19 cellular contexts compared by ENCODE assay signal in the genomic region with DNA sequence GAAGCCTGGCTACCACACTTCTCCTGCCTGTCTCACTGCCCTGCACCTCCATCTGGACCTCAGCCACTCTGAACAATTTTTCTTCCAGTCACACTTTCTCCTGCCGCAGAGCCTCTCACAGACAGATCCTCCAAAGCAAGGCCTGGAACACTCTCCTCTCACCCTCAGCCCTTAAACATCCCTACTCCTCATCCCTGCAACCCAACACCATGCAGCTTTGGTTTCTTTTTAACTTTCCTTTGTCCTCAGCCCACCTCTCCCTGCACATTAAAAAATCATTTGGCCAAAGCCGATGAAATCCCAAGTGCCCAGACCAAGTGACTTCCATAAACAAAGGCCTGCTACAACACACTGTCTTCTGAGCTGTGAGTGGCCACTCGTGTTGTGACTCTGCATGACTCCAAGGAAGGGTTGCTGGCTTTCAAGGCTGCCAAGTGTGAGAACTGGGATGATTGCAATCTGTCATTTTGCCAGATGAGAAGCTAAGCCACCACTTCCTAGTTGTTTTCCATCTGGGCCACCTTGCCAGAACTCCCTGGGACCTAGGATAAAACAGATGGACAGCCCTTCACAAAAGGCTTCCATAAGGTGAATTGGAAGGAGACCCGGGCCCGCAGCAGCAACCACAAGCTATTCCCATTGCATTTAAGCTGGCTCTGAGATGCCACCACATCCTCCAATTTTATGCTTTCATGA.
DNase-seq lines count a peak whose midpoint lies in the region; ATAC-seq, FAIRE-seq and TF ChIP-seq lines count a peak whose summit lies in the region.
"Had no signal": no experiment of that assay in that cellular context is flagged by ENCODE, and none has a peak within 500 bp of the region (broad histone marks: within the 10 kb centered on the region; RNA-seq: fewer than 3 reads in every experiment).

No MANE protein-coding gene starts in this region.

- H3K4ac ChIP-seq in H1 (replicated peaks; ENCODE audit: insufficient read length, low read depth, low read length) = no peak overlapping the region

- TF ChIP-seq RAD21 in H1 (IDR thresholded peaks at IDR 0.05 in 1 of 2, conservative IDR thresholded peaks at IDR 0.05 in 1 of 2; ENCODE audit: low read depth in 2 of 2, low read length in 2 of 2) = no peak

- H2AK5ac ChIP-seq in H1 (ENCODE audit: low read depth, low read length) = no peak overlapping the region

- DNase-seq in cerebellar cortex (ENCODE audit: low spot score) (peak; percentile 89), H1 (ENCODE audit: low read depth in 1 of 2, low spot score in 2 of 2) (no peak), myocyte (ENCODE audit: low read depth) (peak; percentile 9), GM03348 (ENCODE audit: low spot score) (no peak), NCI-H1105 (lab: John Stamatoyannopoulos, UW) (no peak)
- DNase-seq: CD8-positive, alpha-beta T cell; COR-L47; DMS153; DMS79 treated with DMSO at 0.1 percent for 48 hours; EL; GDM1; HCEC 1CT; HFFc6 had no signal

- FAIRE-seq in H1 (lab: Jason Lieb, UNC) = no peak
- FAIRE-seq: A549, D721Med, GM19239, HepG2, HTR-8/SVneo had no signal

- no peak overlapping the region for H3K4me3 ChIP-seq in H1 (ENCODE audit: extremely low read depth in 1 of 4, insufficient read depth in 2 of 4, low read depth in 3 of 4, low read length in 4 of 4)
- H3K4me3 ChIP-seq: A549 had no signal

- no peak overlapping the region for H3K23ac ChIP-seq in H1 (ENCODE audit: insufficient read length)

- H3K9ac ChIP-seq in H1 (replicated peaks in 1 of 4; ENCODE audit: extremely low read depth in 1 of 4, low read depth in 3 of 4, low read length in 3 of 4) = no peak overlapping the region

- no peak overlapping the region for H4K5ac ChIP-seq in H1 (ENCODE audit: insufficient read length, low read depth, low read length)

- H4K91ac ChIP-seq in H1 (replicated peaks; ENCODE audit: insufficient read length, low read length) = no peak overlapping the region

- no peaks in the 10 kb centered on the region for H3K79me2 ChIP-seq in H1 (ENCODE audit: control insufficient read depth in 1 of 2, insufficient read depth in 2 of 2, low read length in 2 of 2)

- no peak overlapping the region for H3K56ac ChIP-seq in H1 (replicated peaks; ENCODE audit: insufficient read length, low read depth, low read length)

- H3K27ac ChIP-seq in H1 (ENCODE audit: low read depth, low read length) = no peak overlapping the region

- no peak overlapping the region for H3K18ac ChIP-seq in H1 (ENCODE audit: extremely low read depth, low read length)

- H3K9me3 ChIP-seq in H1 (ENCODE audit: insufficient read depth in 2 of 2, low read depth in 1 of 2, low read length in 1 of 2) = no peaks in the 10 kb centered on the region

- H3K23me2 ChIP-seq in H1 (ENCODE audit: low read depth, low read length) = no peaks in the 10 kb centered on the region

- H2BK20ac ChIP-seq in H1 (ENCODE audit: low read length) = no peak overlapping the region

- no peaks in the 10 kb centered on the region for H3K4me1 ChIP-seq in H1 (replicated peaks in 1 of 4; ENCODE audit: control insufficient read depth in 3 of 4, insufficient read depth in 4 of 4, low read length in 3 of 4)
- H3K4me1 ChIP-seq: A549 had no signal

- no peaks in the 10 kb centered on the region for H3K79me1 ChIP-seq in H1 (ENCODE audit: low read depth, low read length)

- no peak overlapping the region for H2BK120ac ChIP-seq in H1 (replicated peaks; ENCODE audit: low read depth, low read length)

- no peak overlapping the region for H2BK15ac ChIP-seq in H1 (ENCODE audit: low read length)

- H3K36me3 ChIP-seq in H1 (ENCODE audit: control insufficient read depth in 2 of 4, insufficient read depth in 4 of 4, low read length in 3 of 4) = no peaks in the 10 kb centered on the region

- TF ChIP-seq POLR2A in H1 (IDR thresholded peaks at IDR 0.05; ENCODE audit: control extremely low read depth in 1 of 2, low read depth in 2 of 2, low read length in 2 of 2) = no peak

- no peaks in the 10 kb centered on the region for H4K20me1 ChIP-seq in H1 (replicated peaks in 1 of 2; ENCODE audit: control insufficient read depth in 1 of 2, insufficient read depth in 2 of 2, low read length in 2 of 2)

- 0 out of 2 replicates have a peak overlapping the region, but pooled peaks have one; percentile 30 for H2AFZ ChIP-seq in H1 (ENCODE audit: low read length)

- H4K8ac ChIP-seq in H1 (ENCODE audit: extremely low read depth, insufficient read depth, low read length) = no peak overlapping the region

- no peak overlapping the region for H3K4me2 ChIP-seq in H1 (ENCODE audit: insufficient read depth in 1 of 2, low read depth in 2 of 2, low read length in 2 of 2)
- H3K4me2 ChIP-seq: A549 had no signal

- TF ChIP-seq EP300 in H1 (IDR thresholded peaks at IDR 0.05; ENCODE audit: borderline replicate concordance in 1 of 2, low read depth in 2 of 2, low read length in 2 of 2) = no peak

- POLR2A ChIA-PET in H1 (lab: Charles Lee; ENCODE audit: partially characterized antibody) = no interaction called here

- 88% methylated on average over 5 of the region's 5 CpGs; no CpG with 5 or more reads in 1 of the 2 experiments for WGBS in H1 (ENCODE audit: extremely low coverage in 1 of 2, insufficient coverage in 1 of 2, insufficient read length in 1 of 2, insufficient replicate concordance in 2 of 2, low coverage in 1 of 2, low lambda C conversion rate in 2 of 2, missing lambda C conversion rate in 1 of 2), 2 experiments

- ATAC-seq in HG03039 (IDR thresholded peaks at IDR 0.05; ENCODE audit: unreplicated experiment) = no peak
- ATAC-seq: A549; CD8-positive, alpha-beta T cell; HepG2 had no signal

- H2BK12ac ChIP-seq in H1 (ENCODE audit: low read depth, low read length) = no peak overlapping the region

- H3K14ac ChIP-seq in H1 (ENCODE audit: insufficient read length) = no peak overlapping the region

- H3K27me3 ChIP-seq in H1 (replicated peaks in 1 of 4; ENCODE audit: control insufficient read depth in 3 of 4, extremely low read depth in 1 of 4, insufficient read depth in 3 of 4, low read length in 3 of 4) = no peaks in the 10 kb centered on the region

- CTCF ChIA-PET in H1 (lab: Charles Lee; ENCODE audit: partially characterized antibody) = interaction anchor here (0.7 to 1.4 kb wide), 4 partner anchors 17 to 167 kb away, joined by 3 to 4 read pairs (median 4); no protein-coding TSS in a partner anchor

- TF ChIP-seq CTCF in H1 (IDR thresholded peaks at IDR 0.05; ENCODE audit: control extremely low read depth in 1 of 3, insufficient read depth in 1 of 3, low read depth in 1 of 3, low read length in 3 of 3) = no peak

- H2BK5ac ChIP-seq in H1 (ENCODE audit: low read depth, low read length) = no peak overlapping the region

TF ChIP-seq in H1, 55 proteins besides CTCF, POLR2A, EP300 and RAD21 (continues in another document):
- TF ChIP-seq RNF2 (IDR thresholded peaks at IDR 0.05; ENCODE audit: borderline replicate concordance, low read depth, low read length, missing control alignments, poor library complexity, severe bottlenecking) (no peak), KDM1A (IDR thresholded peaks at IDR 0.05; ENCODE audit: borderline replicate concordance, low read length) (no peak), MAFK (IDR thresholded peaks at IDR 0.05; ENCODE audit: low read depth, low read length) (no peak), CBX5 (IDR thresholded peaks at IDR 0.05; ENCODE audit: low read depth, low read length) (no peak), CHD1 (IDR thresholded peaks at IDR 0.05; ENCODE audit: low read depth, low read length) (no peak)

Comparison
In these comparisons a context has a peak if more than half of its experiments do, and no peak if none do; other contexts are left out.
1. DNase-seq: peak in cerebellar cortex (single experiment) and myocyte (single experiment); none in H1 (0 of 2), GM03348 (single experiment) and NCI-H1105 (single experiment).